ENCODE assay signal across 25 cellular contexts in genomic region chr17:79041041-79041570, GRCh38. TPM values are rescaled to one million over a fixed set of nuclear protein-coding genes. Genes with fewer than 3 reads are reported as not detected.
"Had no signal": no experiment of that assay in that cellular context is flagged by ENCODE, and none has a peak within 500 bp of the region (broad histone marks: within the 10 kb centered on the region; RNA-seq: fewer than 3 reads in every experiment).

No MANE protein-coding gene starts in this region.

- H3K9ac ChIP-seq: KMS-11 had no signal

- DNase-seq: activated B cell treated with CpG ODN at 0.5 μM for 24 hours; activated CD4-positive, alpha-beta T cell treated with anti-CD3 and anti-CD28 coated beads for 1 hour; activated CD4-positive, alpha-beta T cell treated with anti-CD3 and anti-CD28 coated beads, Interleukin-2, amount 10 ng/mL, durations not matched to agents 24 days and 14 days; activated CD4-positive, alpha-beta T cell treated with anti-CD3 and anti-CD28 coated beads, Interleukin-2, amount 50 U/mL, for 48 hours; activated CD8-positive, alpha-beta memory T cell treated with anti-CD3 and anti-CD28 coated beads, Interleukin-2, amount 10 ng/mL, durations not matched to agents 7 days and 5 days; activated effector memory CD4-positive, alpha-beta T cell treated with Interleukin-2 at 50 U/mL for 16 hours; activated naive CD4-positive, alpha-beta T cell treated with Interleukin-2 at 50 U/mL for 16 hours; activated naive CD8-positive, alpha-beta T cell treated with anti-CD3 and anti-CD28 coated beads, Interleukin-2, amount 50 U/mL, for 24 hours; activated T-cell treated with anti-CD3 and anti-CD28 coated beads, Interleukin-2, amount 50 U/mL, for 24 hours; amniotic stem cell; MM.1S; NCI-H1048; NCI-H146; NCI-H187 treated with DMSO at 0.1 percent for 48 hours; NCI-H2081 treated with DMSO at 0.1 percent for 48 hours; NCI-H446; NCI-H524; T-cell; T-helper 2 cell; T1000 had no signal

- H3K4me2 ChIP-seq: KMS-11 had no signal

- ATAC-seq: activated CD8-positive, alpha-beta memory T cell treated with anti-CD3 and anti-CD28 coated beads, Interleukin-2, amount 10 ng/mL, durations not matched to agents 7 days and 5 days; activated naive CD4-positive, alpha-beta T cell treated with anti-CD3 and anti-CD28 coated beads, Interleukin-2, amount 50 U/mL, for 72 hours; activated naive CD8-positive, alpha-beta T cell treated with anti-CD3 and anti-CD28 coated beads, Interleukin-2, amount 50 U/mL, for 24 hours; PC-3; T-cell had no signal

- H3K4me3 ChIP-seq: SK-N-MC had no signal

- H3K27ac ChIP-seq: KMS-11, SK-N-MC had no signal

RNA-seq across cellular contexts. Expression of gene C1QTNF1, which starts 17.1 kb away (rescaled TPM):
- total RNA-seq: activated B cell treated with CpG ODN at 0.5 μM for 24 hours; activated CD4-positive, alpha-beta T cell treated with anti-CD3 and anti-CD28 coated beads, Interleukin-2, amount 10 ng/mL, durations not matched to agents 24 days and 14 days; activated CD8-positive, alpha-beta memory T cell treated with anti-CD3 and anti-CD28 coated beads, Interleukin-2, amount 10 ng/mL, durations not matched to agents 7 days and 5 days; activated naive CD4-positive, alpha-beta T cell treated with anti-CD3 and anti-CD28 coated beads, Interleukin-2, amount 50 U/mL, for 72 hours; activated T-helper 1 cell treated with anti-CD3 and anti-CD28 coated beads, Interleukin-12 subunit alpha, Interleukin-12 subunit beta, Interleukin-2, Interleukin-4 antibody, amounts not matched to agents 30 ng/mL and 10 ng/mL and 1 ng/mL, durations not matched to agents 14 hours and 24 hours and 36 hours had no signal
